13 cellular contexts compared by ENCODE assay signal in genomic region chr3:197183582-197183981, GRCh38.
DNase-seq lines count a peak whose midpoint lies in the region; ATAC-seq and TF ChIP-seq lines count a peak whose summit lies in the region.
"Had no signal": no experiment of that assay in that cellular context is flagged by ENCODE, and none has a peak within 500 bp of the region (broad histone marks: within the 10 kb centered on the region; RNA-seq: fewer than 3 reads in every experiment).

No MANE protein-coding gene starts in this region.

- H3K4me3 ChIP-seq in dorsolateral prefrontal cortex (peak overlapping the region in 58 of 59 donors; percentile 6 to 63 (median 50)), subcutaneous abdominal adipose tissue (ENCODE audit: low read depth in 1 of 5, low read length in 5 of 5) (peak overlapping the region in 4 of 5 donors; percentile 43 to 63 (median 43))

- H3K4me1 ChIP-seq in subcutaneous abdominal adipose tissue (ENCODE audit: control insufficient read depth in 5 of 5, insufficient read depth in 5 of 5, low read length in 5 of 5): peaks cover 0 to 45% (median 13%) of the 10 kb centered on the region in 5 donors

- no peak for TF ChIP-seq CTCF in dorsolateral prefrontal cortex (IDR thresholded peaks at IDR 0.05 in 54 of 56, conservative IDR thresholded peaks at IDR 0.05 in 2 of 56; ENCODE audit: low read depth in 1 of 56, partially characterized antibody in 56 of 56)

- intact Hi-C loops in dorsolateral prefrontal cortex (cut with DNase I): loop anchor here in 1 of 2 donors (10.0 kb wide), 1 partner anchor 109 kb away; no protein-coding TSS in a partner anchor

- ATAC-seq in GM21423 (IDR thresholded peaks at IDR 0.05; ENCODE audit: unreplicated experiment) (no peak), HG02938 (IDR thresholded peaks at IDR 0.05; ENCODE audit: unreplicated experiment) (no peak)
- ATAC-seq in activated CD4-positive, CD25-positive, alpha-beta regulatory T cell treated with anti-CD3 and anti-CD28 coated beads, Interleukin-2, amount 50 U/mL, for 24 hours: no peak
- ATAC-seq: activated naive CD8-positive, alpha-beta T cell treated with anti-CD3 and anti-CD28 coated beads, Interleukin-2, amount 50 U/mL, for 24 hours; left lobe of liver had no signal

- H3K9ac ChIP-seq in subcutaneous abdominal adipose tissue (ENCODE audit: low read length in 5 of 5): peak overlapping the region in 2 of 5 donors; percentile 68 to 86

- no peaks in the 10 kb centered on the region for H3K36me3 ChIP-seq in subcutaneous abdominal adipose tissue (ENCODE audit: control insufficient read depth in 5 of 5, insufficient read depth in 5 of 5, low read length in 5 of 5)

- H3K9me3 ChIP-seq in subcutaneous abdominal adipose tissue (ENCODE audit: control insufficient read depth in 5 of 5, low read length in 5 of 5): no peaks in the 10 kb centered on the region

- H3K27ac ChIP-seq in dorsolateral prefrontal cortex (peak overlapping the region in 57 of 59 donors; percentile 1 to 90 (median 76)), subcutaneous abdominal adipose tissue (ENCODE audit: low read depth, low read length) (peak overlapping the region; percentile 86)

- H3K27me3 ChIP-seq in dorsolateral prefrontal cortex (no peaks in the 10 kb centered on the region), subcutaneous abdominal adipose tissue (ENCODE audit: control insufficient read depth in 5 of 5, insufficient read depth in 4 of 5, low read length in 5 of 5) (no peaks in the 10 kb centered on the region)

- DNase-seq in NCI-H524 (lab: John Stamatoyannopoulos, UW) (peak; percentile 17 to 72), NCI-H524 treated with DMSO at 0.1 percent for 48 hours (lab: John Stamatoyannopoulos, UW) (no peak), NCI-H2227 treated with DMSO at 0.1 percent for 48 hours (lab: John Stamatoyannopoulos, UW) (peak; percentile 71), dorsolateral prefrontal cortex (peak in 7 of 10 donors; percentile 42 to 71 (median 57))
- DNase-seq: activated naive CD8-positive, alpha-beta T cell treated with anti-CD3 and anti-CD28 coated beads, Interleukin-2, amount 50 U/mL, for 24 hours; glutamatergic neuron; Karpas-422; stimulated activated CD4-positive, alpha-beta T cell treated with anti-CD3 and anti-CD28 coated beads, Interleukin-12 subunit alpha, Interleukin-12 subunit beta, amount 100 ng/mL, for 4 hours had no signal
